ENCODE assay signal across 17 cellular contexts in the genomic region with DNA sequence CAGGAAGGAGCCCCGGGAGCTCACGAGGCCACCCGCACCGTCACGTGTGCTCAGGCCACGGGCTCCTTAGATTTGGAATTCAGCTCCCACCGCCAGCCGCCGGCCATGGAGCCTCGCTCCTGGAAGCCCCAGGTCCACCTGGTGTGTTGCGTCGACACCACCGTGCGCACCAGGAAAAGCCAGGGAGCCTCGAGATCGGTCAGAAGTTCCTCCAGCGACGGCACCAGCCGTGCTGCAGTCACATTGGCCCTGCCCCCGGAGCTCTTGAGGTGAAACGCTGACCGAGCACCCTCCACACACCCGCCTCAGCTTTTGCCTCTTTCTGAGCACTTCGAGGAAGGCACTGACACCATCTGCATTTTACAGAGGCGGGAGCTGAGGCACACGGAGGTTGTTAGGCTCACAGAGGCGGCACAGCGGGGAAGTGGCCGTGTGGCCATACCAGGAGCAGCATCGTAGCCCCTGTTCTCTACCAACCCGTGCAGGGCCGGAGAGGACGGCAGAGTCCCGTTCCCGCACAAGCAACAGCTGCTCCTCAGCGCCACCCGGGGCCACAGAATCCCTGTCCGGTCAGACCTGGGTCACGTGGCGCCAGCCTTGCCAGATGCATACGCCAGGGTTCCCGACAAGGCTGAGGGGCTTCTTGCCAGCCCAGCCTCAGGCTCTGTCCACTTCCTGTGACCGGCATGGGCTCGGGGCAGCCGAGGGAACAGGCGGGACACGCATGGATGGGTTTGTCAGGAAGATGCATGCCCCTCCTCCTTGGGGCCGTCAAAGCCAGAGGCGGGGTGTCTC. TPM values are rescaled to one million over a fixed set of nuclear protein-coding genes. Genes with fewer than 3 reads are reported as not detected.
DNase-seq lines count a peak whose midpoint lies in the region; ATAC-seq and TF ChIP-seq lines count a peak whose summit lies in the region.
"Had no signal": no experiment of that assay in that cellular context is flagged by ENCODE, and none has a peak within 500 bp of the region (broad histone marks: within the 10 kb centered on the region; RNA-seq: fewer than 3 reads in every experiment).

No MANE protein-coding gene starts in this region.

- no peak overlapping the region for H3K4me3 ChIP-seq in PC-9
- peak overlapping the region in 1 of 4 donors; percentile 10 for H3K4me3 ChIP-seq in upper lobe of left lung
- H3K4me3 ChIP-seq: tibial artery had no signal

- peaks cover 4% of the 10 kb centered on the region for H3K27me3 Mint-ChIP-seq in chondrocyte (ENCODE audit: low read depth)
- peaks cover 30% of the 10 kb centered on the region for H3K27me3 Mint-ChIP-seq in activated CD8-positive, alpha-beta memory T cell treated with anti-CD3 and anti-CD28 coated beads, Interleukin-2, amount 10 ng/mL, durations not matched to agents 7 days and 5 days

- WGBS in upper lobe of left lung, 2 donors: 38 to 48% methylated on average over 25 to 33 of the region's 49 CpGs

- intact Hi-C loops in Right ventricle myocardium superior (cut with DNase I): no loop called here
- intact Hi-C loops in cardiac septum (cut with DNase I): no loop called here
- intact Hi-C loops in PC-9 (cut with micrococcal nuclease; ENCODE audit: unreplicated experiment): no loop called here
- intact Hi-C loops in left colon (cut with DNase I, micrococcal nuclease): no loop called here

- no peaks in the 10 kb centered on the region for H3K36me3 Mint-ChIP-seq in chondrocyte (ENCODE audit: low read depth)
- H3K36me3 Mint-ChIP-seq in activated CD8-positive, alpha-beta memory T cell treated with anti-CD3 and anti-CD28 coated beads, Interleukin-2, amount 10 ng/mL, durations not matched to agents 7 days and 5 days: no peaks in the 10 kb centered on the region
- H3K36me3 Mint-ChIP-seq: activated naive CD4-positive, alpha-beta T cell treated with anti-CD3 and anti-CD28 coated beads, Interleukin-2, amount 10 ng/mL, durations not matched to agents 7 days and 5 days had no signal

- no peaks in the 10 kb centered on the region for H3K36me3 ChIP-seq in PC-9 (ENCODE audit: low read depth)
- H3K36me3 ChIP-seq in upper lobe of left lung: no peaks in the 10 kb centered on the region
- H3K36me3 ChIP-seq: tibial artery had no signal

- CTCF ChIA-PET in PC-9 (lab: Charles Lee): interaction anchor here (2.3 kb wide), 1 partner anchor 23 kb away, joined by 8 read pairs; no protein-coding TSS in a partner anchor
- CTCF ChIA-PET in activated CD8-positive, alpha-beta memory T cell treated with anti-CD3 and anti-CD28 coated beads, Interleukin-2, amount 10 ng/mL, durations not matched to agents 7 days and 5 days (lab: Charles Lee): interaction anchor here (1.8 kb wide), 1 partner anchor 23 kb away, joined by 6 read pairs; no protein-coding TSS in a partner anchor

- ATAC-seq in Right ventricle myocardium superior (ENCODE audit: poor library complexity) (peak; percentile 45), left colon (peak; percentile 45), upper lobe of left lung (ENCODE audit: low FRiP score in 2 of 2) (peak in 1 of 2 donors; percentile 12)
- no peak for ATAC-seq in activated CD8-positive, alpha-beta memory T cell treated with anti-CD3 and anti-CD28 coated beads, Interleukin-2, amount 10 ng/mL, durations not matched to agents 7 days and 5 days

- TF ChIP-seq CTCF in PC-9 (conservative IDR thresholded peaks at IDR 0.05) (no peak), upper lobe of left lung (IDR thresholded peaks at IDR 0.05) (no peak), chondrocyte (IDR thresholded peaks at IDR 0.05) (no peak)

- no peak overlapping the region for H3K4me3 Mint-ChIP-seq in chondrocyte (ENCODE audit: unreplicated experiment)
- H3K4me3 Mint-ChIP-seq in activated CD8-positive, alpha-beta memory T cell treated with anti-CD3 and anti-CD28 coated beads, Interleukin-2, amount 10 ng/mL, durations not matched to agents 7 days and 5 days: no peak overlapping the region
- H3K4me3 Mint-ChIP-seq: activated naive CD4-positive, alpha-beta T cell treated with anti-CD3 and anti-CD28 coated beads, Interleukin-2, amount 10 ng/mL, durations not matched to agents 7 days and 5 days had no signal

- H3K9me2 ChIP-seq in PC-9 (ENCODE audit: insufficient read depth): no peaks in the 10 kb centered on the region

- DNase-seq in Right ventricle myocardium superior: peak; percentile 50
- no peak for DNase-seq in cardiac septum (ENCODE audit: low spot score)
- DNase-seq in PC-9: peak in 1 of 2 experiments; percentile 37
- DNase-seq in left colon: peak in 1 of 2 donors; percentile 29
- peak; percentile 31 to 72 for DNase-seq in upper lobe of left lung
- no peak for DNase-seq in chondrocyte (ENCODE audit: low spot score)
- DNase-seq in stimulated activated CD4-positive, alpha-beta T cell treated with anti-CD3 and anti-CD28 coated beads, Interleukin-4, amount 100 ng/mL, for 24 hours: no peak
- no peak for DNase-seq in activated CD8-positive, alpha-beta memory T cell treated with anti-CD3 and anti-CD28 coated beads, Interleukin-2, amount 10 ng/mL, durations not matched to agents 7 days and 5 days
- DNase-seq: activated naive CD4-positive, alpha-beta T cell treated with anti-CD3 and anti-CD28 coated beads, Interleukin-2, amount 10 ng/mL, durations not matched to agents 7 days and 5 days; NCI-H1092; tibial artery had no signal

- H3K27me3 ChIP-seq in PC-9 (ENCODE audit: insufficient read depth, low read depth) (peaks cover 46% of the 10 kb centered on the region), upper lobe of left lung (peaks cover 0 to 7% (median 4%) of the 10 kb centered on the region in 4 donors)

- no peaks in the 10 kb centered on the region for H3K79me2 ChIP-seq in PC-9 (ENCODE audit: low read depth)

- H4K20me1 ChIP-seq in PC-9 (ENCODE audit: insufficient read depth): no peaks in the 10 kb centered on the region

- POLR2A ChIA-PET in PC-9 (lab: Charles Lee; ENCODE audit: unreplicated experiment): interaction anchor here (0.6 kb wide), 1 partner anchor 21 kb away, joined by 3 read pairs; no protein-coding TSS in a partner anchor

- H3K4me1 ChIP-seq in PC-9 (replicated peaks; ENCODE audit: insufficient read depth) (peaks cover 13% of the 10 kb centered on the region; the same call in 1 of the 2 replicates), upper lobe of left lung (no peaks in the 10 kb centered on the region)

- peaks cover 7% of the 10 kb centered on the region for H3K4me1 Mint-ChIP-seq in chondrocyte (ENCODE audit: low read depth)
- no peaks in the 10 kb centered on the region for H3K4me1 Mint-ChIP-seq in activated CD8-positive, alpha-beta memory T cell treated with anti-CD3 and anti-CD28 coated beads, Interleukin-2, amount 10 ng/mL, durations not matched to agents 7 days and 5 days
- H3K4me1 Mint-ChIP-seq: activated naive CD4-positive, alpha-beta T cell treated with anti-CD3 and anti-CD28 coated beads, Interleukin-2, amount 10 ng/mL, durations not matched to agents 7 days and 5 days had no signal

- no peak overlapping the region for H3K27ac ChIP-seq in PC-9
- no peak overlapping the region for H3K27ac ChIP-seq in upper lobe of left lung
- H3K27ac ChIP-seq: RWPE1, tibial artery had no signal

- no TSS peak for BruUV-seq in PC-9 (replicated peaks; lab: Mats Ljungman, UMichigan)

- no peak for TF ChIP-seq POLR2A in upper lobe of left lung (IDR thresholded peaks at IDR 0.05)

- H3F3A ChIP-seq in PC-9 (ENCODE audit: insufficient read depth, low read depth): peaks cover 11% of the 10 kb centered on the region; the same call in 1 of the 2 replicates

- H3K9me3 Mint-ChIP-seq in chondrocyte (ENCODE audit: low read depth): no peaks in the 10 kb centered on the region
- H3K9me3 Mint-ChIP-seq in activated CD8-positive, alpha-beta memory T cell treated with anti-CD3 and anti-CD28 coated beads, Interleukin-2, amount 10 ng/mL, durations not matched to agents 7 days and 5 days (ENCODE audit: low read depth): no peaks in the 10 kb centered on the region
- H3K9me3 Mint-ChIP-seq: activated naive CD4-positive, alpha-beta T cell treated with anti-CD3 and anti-CD28 coated beads, Interleukin-2, amount 10 ng/mL, durations not matched to agents 7 days and 5 days had no signal

- no peak overlapping the region for H2AFZ ChIP-seq in PC-9

- no peak for TF ChIP-seq EP300 in upper lobe of left lung (IDR thresholded peaks at IDR 0.05)

- H3K9me3 ChIP-seq in PC-9 (ENCODE audit: insufficient read depth, low read depth) (no peaks in the 10 kb centered on the region), upper lobe of left lung (no peaks in the 10 kb centered on the region)
- H3K9me3 ChIP-seq: tibial artery had no signal

- H3K4me2 ChIP-seq in PC-9: peak overlapping the region; percentile 35; the same call in 1 of the 2 replicates

- H3K27ac Mint-ChIP-seq in chondrocyte (ENCODE audit: unreplicated experiment): no peak overlapping the region
- no peak overlapping the region for H3K27ac Mint-ChIP-seq in activated CD8-positive, alpha-beta memory T cell treated with anti-CD3 and anti-CD28 coated beads, Interleukin-2, amount 10 ng/mL, durations not matched to agents 7 days and 5 days
- H3K27ac Mint-ChIP-seq: activated naive CD4-positive, alpha-beta T cell treated with anti-CD3 and anti-CD28 coated beads, Interleukin-2, amount 10 ng/mL, durations not matched to agents 7 days and 5 days had no signal

RNA-seq across cellular contexts. Expression of gene NKAIN4, which starts 7.6 kb away (rescaled TPM):
- total RNA-seq in Right ventricle myocardium superior (not detected), cardiac septum (not detected), PC-9 (2021) (not detected in 2 replicates), left colon (under 1 TPM in 1 of 2 donors, not detected in 1; 0.27 TPM), upper lobe of left lung (under 1 TPM in 1 of 6 donors, not detected in 5; 0.17 TPM), chondrocyte (2.2 to 3.1 TPM (median 3.0 TPM) in 3 replicates)
- not detected for total RNA-seq in activated CD8-positive, alpha-beta memory T cell treated with anti-CD3 and anti-CD28 coated beads, Interleukin-2, amount 10 ng/mL, durations not matched to agents 7 days and 5 days
- total RNA-seq: activated CD8-positive, alpha-beta memory T cell treated with anti-CD3 and anti-CD28 coated beads for 36 hours; endothelial cell of umbilical vein; NCI-H460 had no signal

RNA-seq across cellular contexts. Expression of gene BIRC7, which starts 11.0 kb away (rescaled TPM):
- 0.22 TPM for total RNA-seq in Right ventricle myocardium superior
- total RNA-seq in cardiac septum: 1.1 TPM
- 0.58 TPM in 1 of 2 replicates, not detected in the other for total RNA-seq in PC-9 (2021)
- total RNA-seq in left colon: under 1 TPM in 1 of 2 donors, not detected in 1; 0.25 TPM
- total RNA-seq in upper lobe of left lung: 10 to 100 TPM in 1 of 6 donors, 1 to 10 TPM in 3, not detected in 2; 1.3 to 15.0 (median 2.8) TPM
- total RNA-seq in chondrocyte: 0.50 to 0.51 TPM in 2 of 3 replicates, not detected in the other
- total RNA-seq in activated CD8-positive, alpha-beta memory T cell treated with anti-CD3 and anti-CD28 coated beads, Interleukin-2, amount 10 ng/mL, durations not matched to agents 7 days and 5 days: not detected
- total RNA-seq: activated CD8-positive, alpha-beta memory T cell treated with anti-CD3 and anti-CD28 coated beads for 36 hours; endothelial cell of umbilical vein had no signal

RNA-seq across cellular contexts. Expression of gene ARFGAP1, which starts 25.9 kb away (rescaled TPM):
- total RNA-seq in Right ventricle myocardium superior (25.3 TPM), cardiac septum (49.5 TPM), PC-9 (2021) (89.0 and 101 TPM in 2 replicates), left colon (10 to 100 TPM; 67.4 to 95.2 TPM), upper lobe of left lung (100 to 1,000 TPM in 2 of 6 donors, 10 to 100 TPM in 4; 39.8 to 169 (median 84.7) TPM), chondrocyte (117 to 186 TPM (median 124 TPM) in 3 replicates)
- 10 to 100 TPM; 79.6 to 90.2 TPM for total RNA-seq in activated CD8-positive, alpha-beta memory T cell treated with anti-CD3 and anti-CD28 coated beads, Interleukin-2, amount 10 ng/mL, durations not matched to agents 7 days and 5 days

RNA-seq across cellular contexts. Expression of gene YTHDF1, which starts 30.8 kb away (rescaled TPM):
- total RNA-seq in Right ventricle myocardium superior: 21.1 TPM
- 23.1 TPM for total RNA-seq in cardiac septum
- total RNA-seq in PC-9 (2021): 34.5 and 42.6 TPM in 2 replicates
- total RNA-seq in left colon: 10 to 100 TPM; 32.8 to 37.8 TPM
- 10 to 100 TPM; 29.3 to 42.1 (median 31.6) TPM for total RNA-seq in upper lobe of left lung
- 39.1 to 43.6 TPM (median 41.3 TPM) in 3 replicates for total RNA-seq in chondrocyte
- 10 to 100 TPM; 37.2 to 42.6 TPM for total RNA-seq in activated CD8-positive, alpha-beta memory T cell treated with anti-CD3 and anti-CD28 coated beads, Interleukin-2, amount 10 ng/mL, durations not matched to agents 7 days and 5 days

RNA-seq across cellular contexts. Expression of gene COL20A1, which starts 46.3 kb away (rescaled TPM):
- not detected for total RNA-seq in Right ventricle myocardium superior
- 0.22 TPM for total RNA-seq in cardiac septum
- 0.15 TPM in 1 of 2 replicates, not detected in the other for total RNA-seq in PC-9 (2021)
- not detected for total RNA-seq in left colon
- total RNA-seq in upper lobe of left lung: under 1 TPM in 1 of 6 donors, not detected in 5; 0.03 TPM
- total RNA-seq in chondrocyte: 0.21 TPM in 1 of 3 replicates, not detected in the others
- total RNA-seq in activated CD8-positive, alpha-beta memory T cell treated with anti-CD3 and anti-CD28 coated beads, Interleukin-2, amount 10 ng/mL, durations not matched to agents 7 days and 5 days: not detected
- total RNA-seq: activated CD8-positive, alpha-beta memory T cell treated with anti-CD3 and anti-CD28 coated beads for 36 hours; endothelial cell of umbilical vein; glomerular endothelial cell; lower leg skin had no signal

Comparison
In these comparisons a context has a peak if more than half of its experiments do, and no peak if none do; other contexts are left out.
1. DNase-seq: peak in Right ventricle myocardium superior (single experiment) and upper lobe of left lung (2 of 2); none in cardiac septum (single experiment), chondrocyte (single experiment), stimulated activated CD4-positive, alpha-beta T cell treated with anti-CD3 and anti-CD28 coated beads, Interleukin-4, amount 100 ng/mL, for 24 hours (single experiment) and activated CD8-positive, alpha-beta memory T cell treated with anti-CD3 and anti-CD28 coated beads, Interleukin-2, amount 10 ng/mL, durations not matched to agents 7 days and 5 days (single experiment).